In the genomic region with DNA sequence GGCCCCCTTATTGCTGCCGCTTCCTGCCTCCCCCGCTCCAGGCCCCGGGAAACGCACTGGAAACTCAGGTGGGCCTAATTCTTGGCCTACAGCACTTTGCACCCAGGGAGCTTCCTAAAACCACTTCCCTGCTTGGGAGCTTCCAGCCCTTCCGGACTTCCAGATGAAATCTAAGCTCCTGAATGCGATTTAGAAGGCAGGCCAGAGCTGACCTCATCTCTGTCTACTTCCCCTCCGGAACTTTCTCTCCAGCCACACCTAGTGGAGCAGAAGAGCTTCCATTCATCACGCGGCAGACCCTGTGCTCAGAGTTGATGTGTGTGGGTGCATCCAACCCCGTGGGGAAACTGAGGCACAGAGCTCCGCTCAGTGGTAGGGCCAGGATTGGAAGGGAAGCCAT, we compare ENCODE assay signal across 21 cellular contexts.
DNase-seq lines count a peak whose midpoint lies in the region; ATAC-seq and TF ChIP-seq lines count a peak whose summit lies in the region.
"Had no signal": no experiment of that assay in that cellular context is flagged by ENCODE, and none has a peak within 500 bp of the region (broad histone marks: within the 10 kb centered on the region; RNA-seq: fewer than 3 reads in every experiment).

No MANE protein-coding gene starts in this region.

- TF ChIP-seq CTCF in right atrium auricular region (IDR thresholded peaks at IDR 0.05) (no peak), progenitor cell of endocrine pancreas (IDR thresholded peaks at IDR 0.05; ENCODE audit: unreplicated experiment) (no peak)

- H3K9me3 ChIP-seq in right atrium auricular region: no peaks in the 10 kb centered on the region
- H3K9me3 ChIP-seq: BLaER1 treated with 17β-estradiol and CSF1 and Interleukin-3, amounts not matched to agents 10 nM and 100 nM; SJCRH30 had no signal

- no peaks in the 10 kb centered on the region for H3K9me3 Mint-ChIP-seq in progenitor cell of endocrine pancreas (ENCODE audit: low read depth)
- no peaks in the 10 kb centered on the region for H3K9me3 Mint-ChIP-seq in activated T-helper 2 cell treated with anti-CD3 and anti-CD28 coated beads, Interferon-gamma antibody, Interleukin-2, Interleukin-4, amounts not matched to agents 10 μg/mL and 5 μg/mL and 100 μg/mL, durations not matched to agents 14 hours and 24 hours and 36 hours

- no peaks in the 10 kb centered on the region for H3K4me1 ChIP-seq in right atrium auricular region

- H3K27ac Mint-ChIP-seq in progenitor cell of endocrine pancreas: no peak overlapping the region
- H3K27ac Mint-ChIP-seq in activated T-helper 2 cell treated with anti-CD3 and anti-CD28 coated beads, Interferon-gamma antibody, Interleukin-2, Interleukin-4, amounts not matched to agents 10 μg/mL and 5 μg/mL and 100 μg/mL, durations not matched to agents 14 hours and 24 hours and 36 hours: no peak overlapping the region
- H3K27ac Mint-ChIP-seq: CD8-positive, alpha-beta memory T cell had no signal

- DNase-seq in Right ventricle myocardium superior (peak; percentile 31), right atrium auricular region (ENCODE audit: low spot score) (no peak), left cardiac atrium (no peak), progenitor cell of endocrine pancreas (ENCODE audit: low spot score, unreplicated experiment) (no peak), NCI-H1092 (lab: John Stamatoyannopoulos, UW) (no peak), NCI-H2227 (lab: John Stamatoyannopoulos, UW; ENCODE audit: unreplicated experiment) (no peak)
- DNase-seq in activated T-helper 2 cell treated with anti-CD3 and anti-CD28 coated beads, Interferon-gamma antibody, Interleukin-2, Interleukin-4, amounts not matched to agents 10 μg/mL and 5 μg/mL and 100 μg/mL, durations not matched to agents 14 hours and 24 hours and 36 hours (ENCODE audit: low spot score): no peak
- no peak for DNase-seq in central memory CD4-positive, alpha-beta T cell
- DNase-seq: 8988T; CD8-positive, alpha-beta memory T cell; DMS79 treated with DMSO at 0.1 percent for 48 hours; GDM1; KBM-7; MV-4-11; NCI-H1417 treated with DMSO at 0.1 percent for 48 hours; NCI-H1930; NCI-H446 treated with DMSO at 0.1 percent for 48 hours; NK-92 treated with Interleukin-12 subunit alpha and Interleukin-12 subunit beta, amount 100 ng/mL, for 24 hours; OCI-M1; SJCRH30 had no signal

- H3K4me3 ChIP-seq in right atrium auricular region: no peak overlapping the region
- H3K4me3 ChIP-seq: BLaER1 treated with 17β-estradiol and CSF1 and Interleukin-3, amounts not matched to agents 10 nM and 100 nM; SJCRH30 had no signal

- H3K27ac ChIP-seq in right atrium auricular region: no peak overlapping the region
- H3K27ac ChIP-seq: BLaER1 treated with 17β-estradiol and CSF1 and Interleukin-3, amounts not matched to agents 10 nM and 100 nM; SJCRH30 had no signal

- H3K27me3 ChIP-seq in right atrium auricular region: no peaks in the 10 kb centered on the region
- H3K27me3 ChIP-seq: BLaER1 treated with 17β-estradiol and CSF1 and Interleukin-3, amounts not matched to agents 10 nM and 100 nM; SJCRH30 had no signal

- no peaks in the 10 kb centered on the region for H3K36me3 ChIP-seq in right atrium auricular region
- H3K36me3 ChIP-seq: BLaER1 treated with 17β-estradiol and CSF1 and Interleukin-3, amounts not matched to agents 10 nM and 100 nM; SJCRH30 had no signal

- H3K4me3 Mint-ChIP-seq in progenitor cell of endocrine pancreas (ENCODE audit: low read depth): peak overlapping the region; percentile 25
- no peak overlapping the region for H3K4me3 Mint-ChIP-seq in activated T-helper 2 cell treated with anti-CD3 and anti-CD28 coated beads, Interferon-gamma antibody, Interleukin-2, Interleukin-4, amounts not matched to agents 10 μg/mL and 5 μg/mL and 100 μg/mL, durations not matched to agents 14 hours and 24 hours and 36 hours (ENCODE audit: low read depth)
- H3K4me3 Mint-ChIP-seq: CD8-positive, alpha-beta memory T cell had no signal

- intact Hi-C loops in Right ventricle myocardium superior (cut with DNase I) (no loop called here), left cardiac atrium (cut with DNase I) (no loop called here)
- intact Hi-C loops in activated T-helper 2 cell treated with anti-CD3 and anti-CD28 coated beads, Interferon-gamma antibody, Interleukin-2, Interleukin-4, amounts not matched to agents 10 μg/mL and 5 μg/mL and 100 μg/mL, durations not matched to agents 14 hours and 24 hours and 36 hours (cut with micrococcal nuclease): no loop called here

- no peaks in the 10 kb centered on the region for H3K4me1 Mint-ChIP-seq in progenitor cell of endocrine pancreas (ENCODE audit: low read depth)
- no peaks in the 10 kb centered on the region for H3K4me1 Mint-ChIP-seq in activated T-helper 2 cell treated with anti-CD3 and anti-CD28 coated beads, Interferon-gamma antibody, Interleukin-2, Interleukin-4, amounts not matched to agents 10 μg/mL and 5 μg/mL and 100 μg/mL, durations not matched to agents 14 hours and 24 hours and 36 hours (ENCODE audit: low read depth)
- H3K4me1 Mint-ChIP-seq: CD8-positive, alpha-beta memory T cell had no signal

- H3K36me3 Mint-ChIP-seq in progenitor cell of endocrine pancreas (ENCODE audit: insufficient read depth): no peaks in the 10 kb centered on the region
- no peaks in the 10 kb centered on the region for H3K36me3 Mint-ChIP-seq in activated T-helper 2 cell treated with anti-CD3 and anti-CD28 coated beads, Interferon-gamma antibody, Interleukin-2, Interleukin-4, amounts not matched to agents 10 μg/mL and 5 μg/mL and 100 μg/mL, durations not matched to agents 14 hours and 24 hours and 36 hours (ENCODE audit: low read depth)
- H3K36me3 Mint-ChIP-seq: CD8-positive, alpha-beta memory T cell had no signal

- ATAC-seq in Right ventricle myocardium superior (ENCODE audit: poor library complexity) (peak; percentile 31), left cardiac atrium (peak; percentile 15 to 56)

- H3K27me3 Mint-ChIP-seq in progenitor cell of endocrine pancreas: peaks cover 33% of the 10 kb centered on the region
- no peaks in the 10 kb centered on the region for H3K27me3 Mint-ChIP-seq in activated T-helper 2 cell treated with anti-CD3 and anti-CD28 coated beads, Interferon-gamma antibody, Interleukin-2, Interleukin-4, amounts not matched to agents 10 μg/mL and 5 μg/mL and 100 μg/mL, durations not matched to agents 14 hours and 24 hours and 36 hours (ENCODE audit: low read depth)
